In the genomic region with DNA sequence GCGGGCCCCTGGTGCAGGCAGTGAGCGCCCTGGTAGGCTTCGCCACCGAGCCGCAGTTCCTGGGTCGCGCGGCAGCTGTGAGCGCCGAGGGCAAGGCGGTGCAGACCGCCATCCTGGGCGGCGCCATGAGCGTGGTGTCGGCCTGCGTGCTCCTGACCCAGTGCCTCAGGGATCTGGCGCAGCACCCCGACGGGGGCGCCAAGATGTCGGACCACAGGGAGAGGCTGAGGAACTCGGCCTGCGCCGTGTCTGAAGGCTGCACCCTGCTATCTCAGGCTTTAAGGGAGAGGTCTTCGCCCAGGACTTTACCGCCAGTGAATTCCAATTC, we compare ENCODE assay signal across 9 cellular contexts. TPM values are rescaled to one million over a fixed set of nuclear protein-coding genes. Genes with fewer than 3 reads are reported as not detected.
DNase-seq lines count a peak whose midpoint lies in the region; ATAC-seq and TF ChIP-seq lines count a peak whose summit lies in the region.
"Had no signal": no experiment of that assay in that cellular context is flagged by ENCODE, and none has a peak within 500 bp of the region (broad histone marks: within the 10 kb centered on the region; RNA-seq: fewer than 3 reads in every experiment).

No MANE protein-coding gene starts in this region.

- ATAC-seq in PC-3, result no peak
- ATAC-seq in HG03460 (IDR thresholded peaks at IDR 0.05; ENCODE audit: unreplicated experiment), result no peak
- ATAC-seq in foreskin keratinocyte, result no peak
- no peak for ATAC-seq in HG02571 (IDR thresholded peaks at IDR 0.05; ENCODE audit: unreplicated experiment)

- no peaks in the 10 kb centered on the region for H3K9me3 Mint-ChIP-seq in CD8-positive, alpha-beta memory T cell

- peaks cover 11% of the 10 kb centered on the region; the same call in 1 of the 2 replicates for H4K20me1 ChIP-seq in PC-3 (ENCODE audit: low read length)

- H3K36me3 Mint-ChIP-seq in CD8-positive, alpha-beta memory T cell, result peaks cover 4 to 32% (median 4%) of the 10 kb centered on the region in 3 donors

- WGBS in esophagus squamous epithelium, 2 donors, result 80 to 93% methylated on average over 1 to 3 of the region's 27 CpGs

- intact Hi-C loops in PC-3 (cut with micrococcal nuclease), result loop anchor here (10.0 kb wide), 1 partner anchor 262 kb away; no protein-coding TSS in a partner anchor
- intact Hi-C loops in esophagus squamous epithelium (cut with DNase I), result no loop called here

- POLR2A ChIA-PET in CD8-positive, alpha-beta memory T cell (lab: Charles Lee), result no interaction called here
- POLR2A ChIA-PET in PC-3 (lab: Charles Lee; ENCODE audit: unreplicated experiment), result no interaction called here

- no TSS peak for BruUV-seq in PC-3 (replicated peaks; lab: Mats Ljungman, UMichigan)

- H3K9me2 ChIP-seq in PC-3 (replicated peaks; ENCODE audit: low read length), result no peaks in the 10 kb centered on the region

- H2AFZ ChIP-seq in PC-3 (ENCODE audit: low read length) (no peak overlapping the region), parathyroid adenoma (no peak overlapping the region)

- H3K4me3 ChIP-seq in CD8-positive, alpha-beta memory T cell (ENCODE audit: low read length), result no peak overlapping the region
- H3K4me3 ChIP-seq in PC-3 (ENCODE audit: low read length), result peak overlapping the region; percentile 89
- peak overlapping the region; percentile 73 to 90 (median 88) for H3K4me3 ChIP-seq in esophagus squamous epithelium
- H3K4me3 ChIP-seq in parathyroid adenoma (ENCODE audit: low read depth, low read length), result peak overlapping the region; percentile 0
- H3K4me3 ChIP-seq: cardiac muscle cell had no signal

- H3K4me2 ChIP-seq in PC-3 (ENCODE audit: low read length) (peak overlapping the region; percentile 94), parathyroid adenoma (ENCODE audit: low read length) (no peak overlapping the region)

- H3K36me3 ChIP-seq in CD8-positive, alpha-beta memory T cell (ENCODE audit: insufficient read depth, low read length), result peaks cover 11% of the 10 kb centered on the region
- H3K36me3 ChIP-seq in PC-3 (ENCODE audit: low read depth, low read length) (no peaks in the 10 kb centered on the region), esophagus squamous epithelium (peaks cover 0 to 20% (median 7%) of the 10 kb centered on the region in 3 donors), parathyroid adenoma (ENCODE audit: control insufficient read depth, insufficient read depth, low read length) (no peaks in the 10 kb centered on the region)
- H3K36me3 ChIP-seq: cardiac muscle cell had no signal

- no peaks in the 10 kb centered on the region for H3F3A ChIP-seq in PC-3 (ENCODE audit: low read length, unreplicated experiment)

- TF ChIP-seq CTCF in PC-3 (conservative IDR thresholded peaks at IDR 0.05; ENCODE audit: low read depth, low read length) (no peak), esophagus squamous epithelium (IDR thresholded peaks at IDR 0.05) (no peak), parathyroid adenoma (IDR thresholded peaks at IDR 0.05) (no peak), foreskin keratinocyte (conservative IDR thresholded peaks at IDR 0.05) (no peak)

- H3K27ac Mint-ChIP-seq in CD8-positive, alpha-beta memory T cell, result peak overlapping the region in 2 of 8 donors; percentile 81 to 88

- CTCF ChIA-PET in CD8-positive, alpha-beta memory T cell (lab: Charles Lee), result interaction anchor here (1.5 kb wide), 1 partner anchor 263 kb away, joined by 5 read pairs; no protein-coding TSS in a partner anchor
- CTCF ChIA-PET in PC-3 (lab: Charles Lee), result no interaction called here

- H3K9ac ChIP-seq in PC-3 (ENCODE audit: low read length) (no peak overlapping the region), parathyroid adenoma (no peak overlapping the region)

- H3K27me3 Mint-ChIP-seq in CD8-positive, alpha-beta memory T cell, result no peaks in the 10 kb centered on the region

- H3K27me3 ChIP-seq in CD8-positive, alpha-beta memory T cell (ENCODE audit: insufficient read depth, low read length, poor library complexity, severe bottlenecking), result no peaks in the 10 kb centered on the region
- H3K27me3 ChIP-seq in PC-3 (ENCODE audit: low read length) (no peaks in the 10 kb centered on the region), esophagus squamous epithelium (no peaks in the 10 kb centered on the region), parathyroid adenoma (ENCODE audit: control insufficient read depth, insufficient read depth, low read length) (no peaks in the 10 kb centered on the region), foreskin keratinocyte (no peaks in the 10 kb centered on the region)

- H3K79me2 ChIP-seq in PC-3 (ENCODE audit: low read length) (peaks cover 72% of the 10 kb centered on the region), parathyroid adenoma (no peaks in the 10 kb centered on the region)

- H3K4me1 ChIP-seq in CD8-positive, alpha-beta memory T cell (ENCODE audit: insufficient read depth, low read length), result peaks cover 44% of the 10 kb centered on the region
- H3K4me1 ChIP-seq in PC-3 (ENCODE audit: insufficient read depth, low read length), result peaks cover 46% of the 10 kb centered on the region
- H3K4me1 ChIP-seq in esophagus squamous epithelium, result peaks cover 11 to 70% (median 30%) of the 10 kb centered on the region in 3 donors
- no peaks in the 10 kb centered on the region for H3K4me1 ChIP-seq in parathyroid adenoma
- peaks cover 7% of the 10 kb centered on the region for H3K4me1 ChIP-seq in foreskin keratinocyte

- no peaks in the 10 kb centered on the region for H3K9me3 ChIP-seq in CD8-positive, alpha-beta memory T cell (ENCODE audit: low read length)
- H3K9me3 ChIP-seq in PC-3 (ENCODE audit: low read length) (no peaks in the 10 kb centered on the region), esophagus squamous epithelium (no peaks in the 10 kb centered on the region), parathyroid adenoma (ENCODE audit: control insufficient read depth, low read length) (no peaks in the 10 kb centered on the region)

- TF ChIP-seq POLR2A in esophagus squamous epithelium (IDR thresholded peaks at IDR 0.05), result no peak

- DNase-seq in CD8-positive, alpha-beta memory T cell, result no peak
- no peak for DNase-seq in PC-3
- no peak for DNase-seq in esophagus squamous epithelium (lab: John Stamatoyannopoulos, UW)
- DNase-seq in NCI-H1105 treated with DMSO at 0.1 percent for 48 hours (lab: John Stamatoyannopoulos, UW), result no peak
- no peak for DNase-seq in foreskin keratinocyte

- H3K4me3 Mint-ChIP-seq in CD8-positive, alpha-beta memory T cell, result peak overlapping the region in 6 of 7 donors; percentile 53 to 82 (median 74)

- no peak overlapping the region for H3K27ac ChIP-seq in CD8-positive, alpha-beta memory T cell (ENCODE audit: low read depth, low read length)
- no peak overlapping the region for H3K27ac ChIP-seq in PC-3 (ENCODE audit: low read length)
- H3K27ac ChIP-seq in esophagus squamous epithelium, result peak overlapping the region in 1 of 4 donors; percentile 97
- no peak overlapping the region for H3K27ac ChIP-seq in parathyroid adenoma
- H3K27ac ChIP-seq in foreskin keratinocyte, result no peak overlapping the region
- H3K27ac ChIP-seq: cardiac muscle cell had no signal

- H3K4me1 Mint-ChIP-seq in CD8-positive, alpha-beta memory T cell, result peaks cover 49 to 70% (median 62%) of the 10 kb centered on the region in 3 donors

RNA-seq across cellular contexts. Expression of gene TLNRD1, which starts 2.3 kb away (rescaled TPM):
- total RNA-seq in CD8-positive, alpha-beta memory T cell, result 10 to 100 TPM; 35.9 to 38.6 TPM
- polyA plus RNA-seq in CD8-positive, alpha-beta memory T cell, result 6.3 TPM
- total RNA-seq in PC-3 (2014; rRNA removed) (17.8 and 29.9 TPM in 2 replicates), esophagus squamous epithelium (10 to 100 TPM; 17.2 to 57.8 (median 22.6) TPM), foreskin keratinocyte (11.5 and 12.4 TPM in 2 replicates)
- polyA plus RNA-seq in foreskin keratinocyte, result 7.4 and 8.1 TPM in 2 replicates

RNA-seq across cellular contexts. Expression of gene MESD, which starts 13.4 kb away (rescaled TPM):
- 10 to 100 TPM; 25.7 to 30.5 TPM for total RNA-seq in CD8-positive, alpha-beta memory T cell
- 35.5 TPM for polyA plus RNA-seq in CD8-positive, alpha-beta memory T cell
- total RNA-seq in PC-3 (2014; rRNA removed) (21.1 and 21.2 TPM in 2 replicates), esophagus squamous epithelium (10 to 100 TPM; 13.8 to 25.4 (median 19.1) TPM), foreskin keratinocyte (31.0 and 32.4 TPM in 2 replicates)
- 27.1 and 29.9 TPM in 2 replicates for polyA plus RNA-seq in foreskin keratinocyte
